15 cellular contexts compared by ENCODE assay signal in genomic region chr10:133526957-133527588, GRCh38.
DNase-seq lines count a peak whose midpoint lies in the region; ATAC-seq lines count a peak whose summit lies in the region.
"Had no signal": no experiment of that assay in that cellular context is flagged by ENCODE, and none has a peak within 500 bp of the region (broad histone marks: within the 10 kb centered on the region; RNA-seq: fewer than 3 reads in every experiment).

Gene CYP2E1 (plus strand): TSS chr10:133527363. CDS start chr10:133527396, 33 bp downstream.

- no peak within 1 kb of the TSS for H3K9ac ChIP-seq in subcutaneous abdominal adipose tissue (ENCODE audit: low read length in 5 of 5)

- H3K9me3 ChIP-seq in subcutaneous abdominal adipose tissue (ENCODE audit: control insufficient read depth in 5 of 5, low read length in 5 of 5) = peaks cover 2 to 14% (median 10%) of the 10 kb centered on the region in 5 donors

- peaks cover 47% of the 10 kb centered on the region for H3K27me3 Mint-ChIP-seq in activated naive CD8-positive, alpha-beta T cell treated with anti-CD3 and anti-CD28 coated beads, Interleukin-2, amount 50 U/mL, for 24 hours

- H3K9me3 Mint-ChIP-seq in activated naive CD8-positive, alpha-beta T cell treated with anti-CD3 and anti-CD28 coated beads, Interleukin-2, amount 50 U/mL, for 24 hours = peaks cover 16% of the 10 kb centered on the region

- H3K4me3 Mint-ChIP-seq in activated naive CD8-positive, alpha-beta T cell treated with anti-CD3 and anti-CD28 coated beads, Interleukin-2, amount 50 U/mL, for 24 hours = peak within 1 kb of the TSS; percentile 70

- peak within 1 kb of the TSS; percentile 30 for H3K4me3 ChIP-seq in iPS-11a (ENCODE audit: low read depth, low read length)
- peak within 1 kb of the TSS in 3 of 5 donors; percentile 41 to 46 (median 44) for H3K4me3 ChIP-seq in subcutaneous abdominal adipose tissue (ENCODE audit: low read depth in 1 of 5, low read length in 5 of 5)

- no peak for ATAC-seq in activated naive CD8-positive, alpha-beta T cell treated with anti-CD3 and anti-CD28 coated beads, Interleukin-2, amount 50 U/mL, for 24 hours
- no peak for ATAC-seq in GM21390 (IDR thresholded peaks at IDR 0.05; ENCODE audit: unreplicated experiment)
- ATAC-seq: naive thymus-derived CD4-positive, alpha-beta T cell; sciatic nerve had no signal

- H3K27ac Mint-ChIP-seq in activated naive CD8-positive, alpha-beta T cell treated with anti-CD3 and anti-CD28 coated beads, Interleukin-2, amount 50 U/mL, for 24 hours = no peak within 1 kb of the TSS
- H3K27ac Mint-ChIP-seq: naive thymus-derived CD4-positive, alpha-beta T cell had no signal

- no peaks in the 10 kb centered on the region for H3K36me3 ChIP-seq in subcutaneous abdominal adipose tissue (ENCODE audit: control insufficient read depth in 5 of 5, insufficient read depth in 5 of 5, low read length in 5 of 5)

- no peak within 1 kb of the TSS for H3K27ac ChIP-seq in subcutaneous abdominal adipose tissue (ENCODE audit: low read depth, low read length)
- H3K27ac ChIP-seq: RWPE1 had no signal

- H3K36me3 Mint-ChIP-seq in activated naive CD8-positive, alpha-beta T cell treated with anti-CD3 and anti-CD28 coated beads, Interleukin-2, amount 50 U/mL, for 24 hours (ENCODE audit: low read depth) = peaks cover 4% of the 10 kb centered on the region

- H3K4me1 Mint-ChIP-seq in activated naive CD8-positive, alpha-beta T cell treated with anti-CD3 and anti-CD28 coated beads, Interleukin-2, amount 50 U/mL, for 24 hours = peaks cover 21% of the 10 kb centered on the region

- H3K4me1 ChIP-seq in subcutaneous abdominal adipose tissue (ENCODE audit: control insufficient read depth in 5 of 5, insufficient read depth in 5 of 5, low read length in 5 of 5) = peaks cover 0 to 26% (median 17%) of the 10 kb centered on the region in 5 donors

- DNase-seq in DMS53 (lab: John Stamatoyannopoulos, UW) (peak; percentile 36), DMS53 treated with DMSO at 0.1 percent for 48 hours (lab: John Stamatoyannopoulos, UW; ENCODE audit: unreplicated experiment) (no peak), activated gamma-delta T cell (lab: John Stamatoyannopoulos, UW) (no peak), amygdala (lab: John Stamatoyannopoulos, UW) (no peak)
- no peak for DNase-seq in activated naive CD8-positive, alpha-beta T cell treated with anti-CD3 and anti-CD28 coated beads, Interleukin-2, amount 50 U/mL, for 24 hours
- DNase-seq: 8988T; activated CD8-positive, alpha-beta memory T cell treated with anti-CD3 and anti-CD28 coated beads for 24 hours; activated naive CD4-positive, alpha-beta T cell treated with Interleukin-2 at 50 U/mL for 16 hours; naive thymus-derived CD4-positive, alpha-beta T cell; NCI-H1417 had no signal

- peaks cover 26 to 59% (median 42%) of the 10 kb centered on the region in 5 donors for H3K27me3 ChIP-seq in subcutaneous abdominal adipose tissue (ENCODE audit: control insufficient read depth in 5 of 5, insufficient read depth in 4 of 5, low read length in 5 of 5)
